Comparison of ENCODE assay signal across 23 cellular contexts in the genomic region with DNA sequence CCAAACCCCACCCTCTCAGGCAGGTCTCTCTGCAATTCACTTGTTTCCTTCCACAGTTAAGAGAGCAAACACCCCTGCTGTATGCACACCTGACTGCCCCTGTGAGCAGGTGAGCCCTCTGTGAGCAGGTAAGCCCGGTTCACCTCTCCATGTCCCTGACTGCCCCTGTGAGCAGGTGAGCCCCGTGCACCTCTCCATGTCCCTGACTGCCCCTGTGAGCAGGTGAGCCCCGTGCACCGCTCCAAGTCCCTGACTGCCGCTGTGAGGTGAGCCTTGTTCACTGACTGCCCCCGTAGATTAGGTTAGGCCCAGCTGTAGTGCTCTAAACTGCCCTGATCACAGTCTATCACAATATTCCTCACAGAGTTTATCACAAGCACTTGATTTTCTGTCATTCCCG.
DNase-seq lines count a peak whose midpoint lies in the region; ATAC-seq lines count a peak whose summit lies in the region.
"Had no signal": no experiment of that assay in that cellular context is flagged by ENCODE, and none has a peak within 500 bp of the region (broad histone marks: within the 10 kb centered on the region; RNA-seq: fewer than 3 reads in every experiment).

No MANE protein-coding gene starts in this region.

- DNase-seq in DMS79 treated with DMSO at 0.1 percent for 48 hours (lab: John Stamatoyannopoulos, UW) (peak; percentile 99), NCI-H1436 treated with DMSO at 0.1 percent for 48 hours (lab: John Stamatoyannopoulos, UW) (peak; percentile 29), NCI-H69 (lab: John Stamatoyannopoulos, UW) (peak; percentile 93), memory B cell (ENCODE audit: low spot score in 2 of 2) (no peak), SW 1271 (lab: John Stamatoyannopoulos, UW) (no peak), caudate nucleus (lab: John Stamatoyannopoulos, UW) (no peak)
- DNase-seq in stimulated activated CD4-positive, alpha-beta T cell treated with anti-CD3 and anti-CD28 coated beads, Interleukin-4, amount 100 ng/mL, for 1 hour = no peak
- DNase-seq: activated CD4-positive, alpha-beta T cell treated with anti-CD3 and anti-CD28 coated beads for 36 hours; activated naive CD8-positive, alpha-beta T cell treated with anti-CD3 and anti-CD28 coated beads for 36 hours; colonic mucosa; KG1; lower lobe of right lung; NCI-H2227 treated with DMSO at 0.1 percent for 48 hours; Peyer's patch; stimulated activated CD4-positive, alpha-beta T cell treated with anti-CD3 and anti-CD28 coated beads, Interleukin-2, amount 100 ng/mL, for 24 hours; stimulated activated naive CD4-positive, alpha-beta T cell; T-helper 1 cell; tibial artery had no signal

- H3K9me3 Mint-ChIP-seq in memory B cell = no peaks in the 10 kb centered on the region
- H3K9me3 Mint-ChIP-seq: activated naive CD8-positive, alpha-beta T cell treated with anti-CD3 and anti-CD28 coated beads for 36 hours had no signal

- no peaks in the 10 kb centered on the region for H3K27me3 Mint-ChIP-seq in memory B cell
- H3K27me3 Mint-ChIP-seq: activated CD4-positive, alpha-beta T cell treated with anti-CD3 and anti-CD28 coated beads for 36 hours; activated naive CD8-positive, alpha-beta T cell treated with anti-CD3 and anti-CD28 coated beads for 36 hours had no signal

- H3K27ac ChIP-seq in caudate nucleus (ENCODE audit: low read depth, low read length) = no peak overlapping the region
- H3K27ac ChIP-seq: C4-2B, colonic mucosa, gastroesophageal sphincter, lower lobe of right lung, neutrophil, Peyer's patch, skin epidermis, tibial artery had no signal

- peak overlapping the region; percentile 26 for H3K27ac Mint-ChIP-seq in memory B cell
- H3K27ac Mint-ChIP-seq: activated CD4-positive, alpha-beta T cell treated with anti-CD3 and anti-CD28 coated beads for 36 hours; activated naive CD8-positive, alpha-beta T cell treated with anti-CD3 and anti-CD28 coated beads for 36 hours had no signal

- no peak for ATAC-seq in memory B cell (ENCODE audit: low read depth)
- no peak for ATAC-seq in GM18867 (IDR thresholded peaks at IDR 0.05; ENCODE audit: unreplicated experiment)
- ATAC-seq: activated CD4-positive, alpha-beta T cell treated with anti-CD3 and anti-CD28 coated beads for 36 hours; gastroesophageal sphincter had no signal

- no peak overlapping the region for H3K4me3 Mint-ChIP-seq in memory B cell
- H3K4me3 Mint-ChIP-seq: activated CD4-positive, alpha-beta T cell treated with anti-CD3 and anti-CD28 coated beads for 36 hours; activated naive CD8-positive, alpha-beta T cell treated with anti-CD3 and anti-CD28 coated beads for 36 hours had no signal

- H3K36me3 Mint-ChIP-seq in memory B cell = peaks cover 8% of the 10 kb centered on the region

- no peaks in the 10 kb centered on the region for H3K4me1 Mint-ChIP-seq in memory B cell
- H3K4me1 Mint-ChIP-seq: activated CD4-positive, alpha-beta T cell treated with anti-CD3 and anti-CD28 coated beads for 36 hours; activated naive CD8-positive, alpha-beta T cell treated with anti-CD3 and anti-CD28 coated beads for 36 hours had no signal

Comparison
In these comparisons a context has a peak if more than half of its experiments do, and no peak if none do; other contexts are left out.
1. DNase-seq: peak in DMS79 treated with DMSO at 0.1 percent for 48 hours (single experiment), NCI-H1436 treated with DMSO at 0.1 percent for 48 hours (single experiment) and NCI-H69 (single experiment); none in memory B cell (0 of 2), SW 1271 (0 of 2), stimulated activated CD4-positive, alpha-beta T cell treated with anti-CD3 and anti-CD28 coated beads, Interleukin-4, amount 100 ng/mL, for 1 hour (single experiment) and caudate nucleus (0 of 61).